28 cellular contexts compared by ENCODE assay signal in the genomic region with DNA sequence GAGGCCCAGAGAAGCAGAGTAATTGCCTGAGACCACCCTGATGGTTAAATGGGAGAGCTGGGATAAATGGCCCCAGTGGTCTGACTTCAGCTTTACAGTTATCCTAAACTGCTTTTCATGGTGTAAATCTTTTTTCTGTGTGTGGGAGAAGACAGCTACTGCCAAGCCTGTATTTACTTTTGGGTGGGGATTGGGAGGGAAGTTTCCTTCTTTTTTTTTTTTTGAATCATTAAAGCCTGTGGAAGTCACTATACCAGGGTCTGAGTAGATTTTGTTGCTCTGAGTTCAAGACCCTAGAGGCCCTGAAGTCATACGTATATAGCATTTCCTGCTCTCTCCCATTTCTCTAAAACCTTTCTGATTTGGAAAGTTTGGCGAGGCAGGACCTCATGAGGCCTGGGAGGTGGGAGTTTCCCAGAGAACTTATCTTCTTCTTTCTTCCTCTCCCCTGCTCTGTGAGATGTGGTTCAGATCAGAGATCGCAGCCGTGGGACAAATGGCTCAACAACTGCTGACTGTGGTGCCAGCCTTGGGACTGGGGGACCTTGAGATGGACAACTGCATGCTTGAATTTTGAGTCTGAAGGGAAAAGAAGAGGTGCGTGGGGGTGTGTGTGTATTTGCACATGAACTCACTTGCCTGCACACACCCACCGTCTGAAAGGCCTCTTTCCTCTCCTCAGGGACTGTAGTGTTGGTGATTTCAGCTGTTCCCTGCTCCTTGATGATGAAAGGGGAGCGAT. TPM values are rescaled to one million over a fixed set of nuclear protein-coding genes. Genes with fewer than 3 reads are reported as not detected.
DNase-seq lines count a peak whose midpoint lies in the region; ATAC-seq, FAIRE-seq and TF ChIP-seq lines count a peak whose summit lies in the region.
"Had no signal": no experiment of that assay in that cellular context is flagged by ENCODE, and none has a peak within 500 bp of the region (broad histone marks: within the 10 kb centered on the region; RNA-seq: fewer than 3 reads in every experiment).

No MANE protein-coding gene starts in this region.

- TF ChIP-seq CTCF in A549 (IDR thresholded peaks at IDR 0.05) (no peak), left ventricle myocardium inferior (IDR thresholded peaks at IDR 0.05; ENCODE audit: borderline replicate concordance) (no peak), transverse colon (IDR thresholded peaks at IDR 0.05) (no peak), spleen (IDR thresholded peaks at IDR 0.05 in 8 of 11, conservative IDR thresholded peaks at IDR 0.05 in 3 of 11) (no peak)

- DNase-seq in A549 (ENCODE audit: low read depth in 1 of 2, low spot score in 1 of 2) (no peak), NCI-H748 treated with DMSO at 0.1 percent for 48 hours (lab: John Stamatoyannopoulos, UW) (peak; percentile 67), left ventricle myocardium inferior (no peak), transverse colon (no peak), spleen (no peak)
- DNase-seq: activated CD4-positive, alpha-beta T cell treated with anti-CD3 and anti-CD28 coated beads for 48 hours; activated T-cell treated with anti-CD3 and anti-CD28 coated beads, Interleukin-2, amount 50 U/mL, for 4 hours; Caco-2; DND-41; dorsolateral prefrontal cortex; kidney glomerular epithelial cell; mammary epithelial cell; NCI-H2171; NCI-H510A; ovary; SIG-M5; stimulated activated CD4-positive, alpha-beta T cell treated with anti-CD3 and anti-CD28 coated beads, Interleukin-4, amount 100 ng/mL, for 4 hours; WERI-Rb-1 had no signal

- ATAC-seq in A549 (no peak), HG03457 (IDR thresholded peaks at IDR 0.05; ENCODE audit: unreplicated experiment) (no peak), HG02610 (IDR thresholded peaks at IDR 0.05; ENCODE audit: unreplicated experiment) (no peak)
- ATAC-seq: activated T-cell treated with anti-CD3 and anti-CD28 coated beads, Interleukin-2, amount 50 U/mL, for 4 hours; gastroesophageal sphincter; K562; Panc1; stimulated activated memory B cell treated with anti-CD40 and anti-IgM and Interleukin-4, amounts not matched to agents 10 μg/mL and 1 μg/mL and 100 μg/mL, for 72 hours had no signal

- H3K9me3 ChIP-seq in A549 (0 out of 3 replicates have a peak, but pooled peaks cover 10% of the 10 kb centered on the region), left ventricle myocardium inferior (replicated peaks) (peaks cover 24% of the 10 kb centered on the region), muscle layer of duodenum (ENCODE audit: control insufficient read depth in 1 of 2, low read length in 2 of 2) (peaks cover 0 to 3% of the 10 kb centered on the region in 2 donors), transverse colon (no peaks in the 10 kb centered on the region), spleen (peaks cover 3 to 25% (median 23%) of the 10 kb centered on the region in 8 donors)

- in situ Hi-C loops in transverse colon (cut with MboI; ENCODE audit: low pct_ligation_motif_present in 1 of 4, low pct_unique_long_range_greater_than_20kb in 1 of 4, low sequenced_read_pairs in 3 of 4): no loop called here

- TF ChIP-seq RAD21 in A549 (conservative IDR thresholded peaks at IDR 0.05 in 1 of 2, IDR thresholded peaks at IDR 0.05 in 1 of 2): no peak

- H3K27me3 ChIP-seq in left ventricle myocardium inferior (ENCODE audit: low read depth): no peaks in the 10 kb centered on the region
- H3K27me3 ChIP-seq in muscle layer of duodenum (ENCODE audit: low read depth, low read length): no peaks in the 10 kb centered on the region
- no peaks in the 10 kb centered on the region for H3K27me3 ChIP-seq in transverse colon
- no peaks in the 10 kb centered on the region for H3K27me3 ChIP-seq in spleen (replicated peaks in 1 of 7)
- H3K27me3 ChIP-seq: BLaER1, gastroesophageal sphincter, ovary had no signal

- FAIRE-seq in A549 (lab: Jason Lieb, UNC): no peak
- FAIRE-seq: HTR-8/SVneo, K562 had no signal

- H3K4me1 ChIP-seq in A549: peaks cover 16% of the 10 kb centered on the region
- H3K4me1 ChIP-seq in left ventricle myocardium inferior: peaks cover 30% of the 10 kb centered on the region
- H3K4me1 ChIP-seq in muscle layer of duodenum (ENCODE audit: control insufficient read depth in 1 of 2, insufficient read depth in 2 of 2, low read length in 2 of 2): peaks cover 9 to 12% of the 10 kb centered on the region in 2 donors
- H3K4me1 ChIP-seq in transverse colon: peaks cover 5 to 20% (median 11%) of the 10 kb centered on the region in 4 donors
- peaks cover 0 to 8% (median 0%) of the 10 kb centered on the region in 6 donors for H3K4me1 ChIP-seq in spleen
- H3K4me1 ChIP-seq: BLaER1, Caco-2, gastroesophageal sphincter had no signal

- peak overlapping the region; percentile 8; the same call in 1 of the 3 replicates for H3K4me2 ChIP-seq in A549
- H3K4me2 ChIP-seq: BLaER1 had no signal

- TF ChIP-seq POLR2A in A549 (IDR thresholded peaks at IDR 0.05; ENCODE audit: low read length) (no peak), transverse colon (IDR thresholded peaks at IDR 0.05) (no peak), spleen (IDR thresholded peaks at IDR 0.05) (no peak)

- peaks cover 10% of the 10 kb centered on the region for H3K36me3 ChIP-seq in left ventricle myocardium inferior
- no peaks in the 10 kb centered on the region for H3K36me3 ChIP-seq in muscle layer of duodenum (ENCODE audit: control insufficient read depth in 1 of 2, insufficient read depth in 2 of 2, low read length in 2 of 2)
- H3K36me3 ChIP-seq in transverse colon: no peaks in the 10 kb centered on the region
- peaks cover 0 to 18% (median 0%) of the 10 kb centered on the region in 6 donors for H3K36me3 ChIP-seq in spleen
- H3K36me3 ChIP-seq: BLaER1, ovary, WERI-Rb-1 had no signal

- TF ChIP-seq EP300 in A549 (IDR thresholded peaks at IDR 0.05) (no peak), transverse colon (IDR thresholded peaks at IDR 0.05; ENCODE audit: low read depth) (no peak)

- peak overlapping the region in 1 of 2 experiments; percentile 16; a peak in 1 of 6 replicates for H3K27ac ChIP-seq in A549
- H3K27ac ChIP-seq in left ventricle myocardium inferior (replicated peaks): peak overlapping the region; percentile 62
- H3K27ac ChIP-seq in muscle layer of duodenum (ENCODE audit: low read length): peak overlapping the region; percentile 17
- no peak overlapping the region for H3K27ac ChIP-seq in transverse colon
- no peak overlapping the region for H3K27ac ChIP-seq in spleen
- H3K27ac ChIP-seq: BLaER1, dorsolateral prefrontal cortex, gastroesophageal sphincter, WERI-Rb-1 had no signal

- intact Hi-C loops in left ventricle myocardium inferior (cut with micrococcal nuclease): no loop called here
- intact Hi-C loops in transverse colon (cut with DNase I; ENCODE audit: low total_unique reads): no loop called here
- intact Hi-C loops in spleen (cut with DNase I; ENCODE audit: low total_unique reads): no loop called here

- CTCF ChIA-PET in A549 (lab: Yijun Ruan, JAX): interaction anchor here (0.9 to 1.3 kb wide), 2 partner anchors 21 to 37 kb away, joined by 3 read pairs; no protein-coding TSS in a partner anchor

- 76% methylated on average over 7 of the region's 7 CpGs for WGBS in A549 (ENCODE audit: missing lambda C conversion rate)
- 19 to 48% methylated on average over 3 to 7 of the region's 7 CpGs for WGBS in transverse colon (ENCODE audit: low coverage in 1 of 2), 2 donors
- WGBS in spleen, 5 donors: 57 to 74% (median 67%) methylated on average over 7 of the region's 7 CpGs

- H3K4me3 ChIP-seq in A549: no peak overlapping the region
- H3K4me3 ChIP-seq in left ventricle myocardium inferior: peak overlapping the region; percentile 3
- H3K4me3 ChIP-seq in muscle layer of duodenum (ENCODE audit: low read depth in 1 of 2, low read length in 2 of 2): no peak overlapping the region
- no peak overlapping the region for H3K4me3 ChIP-seq in transverse colon
- no peak overlapping the region for H3K4me3 ChIP-seq in spleen
- H3K4me3 ChIP-seq: BLaER1, dorsolateral prefrontal cortex, gastroesophageal sphincter, K562, ovary had no signal

- POLR2A ChIA-PET in A549 (lab: Yijun Ruan, JAX): no interaction called here

TF ChIP-seq in A549, 52 proteins besides CTCF, POLR2A, EP300 and RAD21 (continues in another document):
- TF ChIP-seq ZSCAN20 (CRISPR knock-in tag; IDR thresholded peaks at IDR 0.05) (no peak), ZNF302 (CRISPR knock-in tag; IDR thresholded peaks at IDR 0.05) (no peak)

RNA-seq across cellular contexts. Expression of gene LRMDA, which starts 18.1 kb away (rescaled TPM):
- polyA plus RNA-seq in A549 (2011; rRNA removed) (5.2 and 5.6 TPM in 2 replicates), A549 (2017; fragmentation: RNase III; extraction: RNeasy Plus Mini Kit Qiagen cat#74134 plus additional on column Dnase treatment) (4.1 to 5.1 TPM (median 4.6 TPM) in 3 replicates), spleen (10 to 100 TPM in 2 of 3 donors, 1 to 10 TPM in 1; 7.3 to 11.6 (median 10.4) TPM)
- polyA plus RNA-seq in A549 (2012; cell fraction: cytosol; rRNA removed): 0.73 and 1.4 TPM in 2 replicates
- polyA plus RNA-seq in A549 (2012; cell fraction: nucleus; rRNA removed): 0.89 and 1.5 TPM in 2 replicates
- polyA minus RNA-seq in A549 (2011; rRNA and poly(A)+ RNA removed): 8.2 and 14.0 TPM in 2 replicates
- total RNA-seq in left ventricle myocardium inferior (18.7 TPM), transverse colon (1 to 10 TPM; 2.2 to 7.8 (median 4.5) TPM), spleen (10 to 100 TPM; 24.0 to 46.6 (median 34.5) TPM)
- total RNA-seq: activated CD8-positive, alpha-beta memory T cell treated with anti-CD3 and anti-CD28 coated beads for 36 hours; activated T-cell treated with anti-CD3 and anti-CD28 coated beads, Interleukin-2, amount 50 U/mL, for 4 hours had no signal
- polyA plus RNA-seq: K562 had no signal

RNA-seq across cellular contexts. Expression of gene ZNF503, which starts 47.9 kb away (rescaled TPM):
- polyA plus RNA-seq in A549 (2011; rRNA removed) (0.54 and 0.71 TPM in 2 replicates), A549 (2017; fragmentation: RNase III; extraction: RNeasy Plus Mini Kit Qiagen cat#74134 plus additional on column Dnase treatment) (9.5 to 13.1 TPM (median 12.8 TPM) in 3 replicates), spleen (1 to 10 TPM; 3.2 to 5.6 (median 3.4) TPM)
- 1.6 and 2.3 TPM in 2 replicates for polyA plus RNA-seq in A549 (2012; cell fraction: cytosol; rRNA removed)
- 5.2 and 8.3 TPM in 2 replicates for polyA plus RNA-seq in A549 (2012; cell fraction: nucleus; rRNA removed)
- 0.33 and 0.49 TPM in 2 replicates for polyA minus RNA-seq in A549 (2011; rRNA and poly(A)+ RNA removed)
- total RNA-seq in left ventricle myocardium inferior (5.9 TPM), transverse colon (10 to 100 TPM in 1 of 4 donors, 1 to 10 TPM in 3; 3.0 to 17.9 (median 7.2) TPM), spleen (10 to 100 TPM in 5 of 7 donors, 1 to 10 TPM in 2; 7.8 to 25.6 (median 10.6) TPM)
- total RNA-seq: K562 had no signal
- polyA plus RNA-seq: K562 had no signal

Comparison
In these comparisons a context has a peak if more than half of its experiments do, and no peak if none do; other contexts are left out.
1. H3K27ac ChIP-seq: peak in left ventricle myocardium inferior (single experiment) and muscle layer of duodenum (single experiment); none in transverse colon (0 of 4) and spleen (0 of 8).